29 cellular contexts compared by ENCODE assay signal in genomic region chr19:1457892-1458291, GRCh38. TPM values are rescaled to one million over a fixed set of nuclear protein-coding genes. Genes with fewer than 3 reads are reported as not detected.
"Had no signal": no experiment of that assay in that cellular context is flagged by ENCODE, and none has a peak within 500 bp of the region (broad histone marks: within the 10 kb centered on the region; RNA-seq: fewer than 3 reads in every experiment).

No MANE protein-coding gene starts in this region.

- H3K36me3 ChIP-seq: pancreas, prostate gland had no signal

- ATAC-seq: activated CD4-positive, alpha-beta T cell treated with anti-CD3 and anti-CD28 coated beads for 36 hours; activated CD8-positive, alpha-beta memory T cell treated with anti-CD3 and anti-CD28 coated beads, Interleukin-2, amount 10 ng/mL, durations not matched to agents 7 days and 5 days; activated CD8-positive, alpha-beta T cell treated with anti-CD3 and anti-CD28 coated beads, Interleukin-2, amount 10 ng/mL, durations not matched to agents 7 days and 5 days; foreskin keratinocyte; heart left ventricle; left colon; pancreas; stimulated activated naive B cell treated with anti-CD40 and anti-IgM and Interleukin-4, amounts not matched to agents 10 μg/mL and 1 μg/mL and 100 μg/mL, for 72 hours had no signal

- H3K4me2 ChIP-seq: smooth muscle cell had no signal

- H3K9me3 ChIP-seq: esophagus muscularis mucosa, heart left ventricle, pancreas, prostate gland, suprapubic skin, tibial nerve had no signal

- H3K27ac Mint-ChIP-seq: activated CD4-positive, alpha-beta T cell treated with anti-CD3 and anti-CD28 coated beads for 36 hours; activated CD8-positive, alpha-beta memory T cell treated with anti-CD3 and anti-CD28 coated beads, Interleukin-2, amount 10 ng/mL, durations not matched to agents 7 days and 5 days; activated CD8-positive, alpha-beta T cell treated with anti-CD3 and anti-CD28 coated beads, Interleukin-2, amount 10 ng/mL, durations not matched to agents 7 days and 5 days; activated naive CD4-positive, alpha-beta T cell treated with anti-CD3 and anti-CD28 coated beads, Interleukin-2, amount 50 U/mL, for 24 hours; activated T-helper 2 cell treated with anti-CD3 and anti-CD28 coated beads, Interferon-gamma antibody, Interleukin-2, Interleukin-4, amounts not matched to agents 10 μg/mL and 5 μg/mL and 100 μg/mL, durations not matched to agents 14 hours and 24 hours and 36 hours; immature natural killer cell; nephron progenitor cell; stimulated activated naive B cell treated with anti-CD40 and anti-IgM and Interleukin-4, amounts not matched to agents 10 μg/mL and 1 μg/mL and 100 μg/mL, for 72 hours had no signal

- FAIRE-seq: bronchial epithelial cell, colon, kidney, pancreas had no signal

- DNase-seq: activated CD4-positive, alpha-beta T cell treated with anti-CD3 and anti-CD28 coated beads for 36 hours; activated CD4-positive, CD25-positive, alpha-beta regulatory T cell; activated CD8-positive, alpha-beta memory T cell treated with anti-CD3 and anti-CD28 coated beads, Interleukin-2, amount 10 ng/mL, durations not matched to agents 7 days and 5 days; activated CD8-positive, alpha-beta T cell treated with anti-CD3 and anti-CD28 coated beads, Interleukin-2, amount 10 ng/mL, durations not matched to agents 7 days and 5 days; activated T-cell treated with anti-CD3 and anti-CD28 coated beads, Interleukin-2, amount 50 U/mL, for 48 hours; anterior cingulate cortex; dermis blood vessel endothelial cell; effector CD4-positive, alpha-beta T cell; foreskin keratinocyte; heart left ventricle; hypothalamus; immature natural killer cell; kidney; mammary epithelial cell; nephron progenitor cell; retina; stimulated activated CD4-positive, alpha-beta T cell treated with anti-CD3 and anti-CD28 coated beads, Interleukin-1b, Interleukin-23, amount 100 ng/mL, for 48 hours; stimulated activated naive B cell treated with anti-CD40 and anti-IgM and Interleukin-4, amounts not matched to agents 10 μg/mL and 1 μg/mL and 100 μg/mL, for 72 hours had no signal

- H3K9me3 Mint-ChIP-seq: activated naive CD4-positive, alpha-beta T cell treated with anti-CD3 and anti-CD28 coated beads, Interleukin-2, amount 50 U/mL, for 24 hours; activated T-helper 2 cell treated with anti-CD3 and anti-CD28 coated beads, Interferon-gamma antibody, Interleukin-2, Interleukin-4, amounts not matched to agents 10 μg/mL and 5 μg/mL and 100 μg/mL, durations not matched to agents 14 hours and 24 hours and 36 hours had no signal

- H3K4me3 ChIP-seq: esophagus muscularis mucosa, heart left ventricle, pancreas, prostate gland, smooth muscle cell, suprapubic skin, tibial nerve had no signal

- H3K4me1 ChIP-seq: foreskin keratinocyte had no signal

- H3K36me3 Mint-ChIP-seq: activated CD8-positive, alpha-beta memory T cell treated with anti-CD3 and anti-CD28 coated beads, Interleukin-2, amount 10 ng/mL, durations not matched to agents 7 days and 5 days; immature natural killer cell had no signal

- H3K27ac ChIP-seq: esophagus muscularis mucosa, foreskin keratinocyte, heart left ventricle, pancreas, prostate gland, suprapubic skin, tibial nerve had no signal

- H3K4me3 Mint-ChIP-seq: activated CD4-positive, alpha-beta T cell treated with anti-CD3 and anti-CD28 coated beads for 36 hours; activated CD8-positive, alpha-beta memory T cell treated with anti-CD3 and anti-CD28 coated beads, Interleukin-2, amount 10 ng/mL, durations not matched to agents 7 days and 5 days; activated CD8-positive, alpha-beta T cell treated with anti-CD3 and anti-CD28 coated beads, Interleukin-2, amount 10 ng/mL, durations not matched to agents 7 days and 5 days; activated naive CD4-positive, alpha-beta T cell treated with anti-CD3 and anti-CD28 coated beads, Interleukin-2, amount 50 U/mL, for 24 hours; immature natural killer cell; nephron progenitor cell; stimulated activated naive B cell treated with anti-CD40 and anti-IgM and Interleukin-4, amounts not matched to agents 10 μg/mL and 1 μg/mL and 100 μg/mL, for 72 hours had no signal

RNA-seq across cellular contexts. Expression of gene APC2, which starts 8.0 kb away (rescaled TPM):
- total RNA-seq: activated CD8-positive, alpha-beta T cell treated with anti-CD3 and anti-CD28 coated beads, Interleukin-2, amount 10 ng/mL, durations not matched to agents 7 days and 5 days had no signal
